Comparison of ENCODE assay signal across 8 cellular contexts in genomic region chr16:86761117-86761971, GRCh38.
DNase-seq lines count a peak whose midpoint lies in the region; ATAC-seq lines count a peak whose summit lies in the region.

No MANE protein-coding gene starts in this region.

- H3K9ac ChIP-seq in BLaER1: no peak overlapping the region
- H3K9ac ChIP-seq in mesendoderm (ENCODE audit: low read length): no peak overlapping the region

- H2BK15ac ChIP-seq in mesendoderm (replicated peaks; ENCODE audit: low read depth): no peak overlapping the region

- H3K4me1 ChIP-seq in BLaER1 (peaks cover 20% of the 10 kb centered on the region), mesendoderm (ENCODE audit: control insufficient read depth, low read depth, low read length) (peaks cover 5% of the 10 kb centered on the region)

- H3K27me3 ChIP-seq in BLaER1 (0 out of 2 replicates have a peak, but pooled peaks cover 15% of the 10 kb centered on the region), mesendoderm (ENCODE audit: insufficient read depth, low read length, poor library complexity) (no peaks in the 10 kb centered on the region)

- peaks cover 5 to 15% of the 10 kb centered on the region in 2 donors for H3K4me1 Mint-ChIP-seq in stimulated activated naive B cell treated with anti-CD40 and anti-IgM and Interleukin-4, amounts not matched to agents 10 μg/mL and 1 μg/mL and 100 μg/mL, for 72 hours

- H4K8ac ChIP-seq in mesendoderm (ENCODE audit: low read depth, low read length): no peak overlapping the region

- H3K4ac ChIP-seq in mesendoderm (ENCODE audit: low read depth, low read length): no peak overlapping the region

- no peaks in the 10 kb centered on the region for H4K20me1 ChIP-seq in BLaER1

- H3K79me1 ChIP-seq in mesendoderm (ENCODE audit: low read length): no peaks in the 10 kb centered on the region

- no peaks in the 10 kb centered on the region for H3K9me3 ChIP-seq in BLaER1

- WGBS in mesendoderm (ENCODE audit: extremely low coverage, insufficient coverage, low lambda C conversion rate): no CpG with 5 or more reads among the region's 28 CpGs

- no peak overlapping the region for H2BK5ac ChIP-seq in mesendoderm (ENCODE audit: low read length)

- H2BK120ac ChIP-seq in mesendoderm (ENCODE audit: low read depth, low read length): no peak overlapping the region

- peaks cover 46 to 58% of the 10 kb centered on the region in 2 donors for H3K27me3 Mint-ChIP-seq in stimulated activated naive B cell treated with anti-CD40 and anti-IgM and Interleukin-4, amounts not matched to agents 10 μg/mL and 1 μg/mL and 100 μg/mL, for 72 hours

- no peak overlapping the region for H3K4me3 ChIP-seq in BLaER1
- H3K4me3 ChIP-seq in mesendoderm (ENCODE audit: low read length): no peak overlapping the region

- DNase-seq in HT-29 (ENCODE audit: low spot score) (peak; percentile 48), mesendoderm (peak; percentile 83), NCI-H510A treated with DMSO at 0.1 percent for 48 hours (lab: John Stamatoyannopoulos, UW) (no peak), NCI-H345 treated with DMSO at 0.1 percent for 48 hours (lab: John Stamatoyannopoulos, UW; ENCODE audit: unreplicated experiment) (no peak)
- DNase-seq in activated CD4-positive, alpha-beta T cell treated with anti-CD3 and anti-CD28 coated beads for 1 hour: peak; percentile 12
- peak; percentile 1 for DNase-seq in effector CD8-positive, alpha-beta T cell (lab: John Stamatoyannopoulos, UW)
- peak; percentile 10 for DNase-seq in stimulated activated naive B cell treated with anti-CD40 and anti-IgM and Interleukin-4, amounts not matched to agents 10 μg/mL and 1 μg/mL and 100 μg/mL, for 72 hours

- no peak overlapping the region for H3K27ac Mint-ChIP-seq in stimulated activated naive B cell treated with anti-CD40 and anti-IgM and Interleukin-4, amounts not matched to agents 10 μg/mL and 1 μg/mL and 100 μg/mL, for 72 hours

- no peak overlapping the region for H3K23ac ChIP-seq in mesendoderm (ENCODE audit: low read length)

- peak overlapping the region; percentile 8; the same call in 1 of the 2 replicates for H3K4me2 ChIP-seq in BLaER1
- H3K4me2 ChIP-seq in mesendoderm (ENCODE audit: low read length): no peak overlapping the region

- no peak overlapping the region for H2AK5ac ChIP-seq in mesendoderm (ENCODE audit: low read length)

- no peaks in the 10 kb centered on the region for H3K9me3 Mint-ChIP-seq in stimulated activated naive B cell treated with anti-CD40 and anti-IgM and Interleukin-4, amounts not matched to agents 10 μg/mL and 1 μg/mL and 100 μg/mL, for 72 hours

- peak in 1 of 2 donors; percentile 64 for ATAC-seq in stimulated activated naive B cell treated with anti-CD40 and anti-IgM and Interleukin-4, amounts not matched to agents 10 μg/mL and 1 μg/mL and 100 μg/mL, for 72 hours (replicated peaks)

- H4K5ac ChIP-seq in mesendoderm (ENCODE audit: low read length): no peak overlapping the region

- H3K27ac ChIP-seq in BLaER1 (no peak overlapping the region), mesendoderm (ENCODE audit: low read depth, low read length) (no peak overlapping the region)

- no peak overlapping the region for H3K56ac ChIP-seq in mesendoderm (ENCODE audit: low read length)

- no peaks in the 10 kb centered on the region for H3K36me3 ChIP-seq in BLaER1
- no peaks in the 10 kb centered on the region for H3K36me3 ChIP-seq in mesendoderm (ENCODE audit: control insufficient read depth, insufficient read depth, low read length)

- no peaks in the 10 kb centered on the region for H3K36me3 Mint-ChIP-seq in stimulated activated naive B cell treated with anti-CD40 and anti-IgM and Interleukin-4, amounts not matched to agents 10 μg/mL and 1 μg/mL and 100 μg/mL, for 72 hours

- no peaks in the 10 kb centered on the region for H3K79me2 ChIP-seq in mesendoderm (ENCODE audit: control insufficient read depth, insufficient read depth, low read length)

- no peak overlapping the region for H3K18ac ChIP-seq in mesendoderm (ENCODE audit: low read length)

- H3K4me3 Mint-ChIP-seq in stimulated activated naive B cell treated with anti-CD40 and anti-IgM and Interleukin-4, amounts not matched to agents 10 μg/mL and 1 μg/mL and 100 μg/mL, for 72 hours: no peak overlapping the region

Comparison
In these comparisons a context has a peak if more than half of its experiments do, and no peak if none do; other contexts are left out.
1. DNase-seq: peak in HT-29 (single experiment), activated CD4-positive, alpha-beta T cell treated with anti-CD3 and anti-CD28 coated beads for 1 hour (single experiment), effector CD8-positive, alpha-beta T cell (single experiment), mesendoderm (single experiment) and stimulated activated naive B cell treated with anti-CD40 and anti-IgM and Interleukin-4, amounts not matched to agents 10 μg/mL and 1 μg/mL and 100 μg/mL, for 72 hours (single experiment); none in NCI-H510A treated with DMSO at 0.1 percent for 48 hours (single experiment) and NCI-H345 treated with DMSO at 0.1 percent for 48 hours (single experiment).